Comparison of ENCODE assay signal across 30 cellular contexts in the genomic region with DNA sequence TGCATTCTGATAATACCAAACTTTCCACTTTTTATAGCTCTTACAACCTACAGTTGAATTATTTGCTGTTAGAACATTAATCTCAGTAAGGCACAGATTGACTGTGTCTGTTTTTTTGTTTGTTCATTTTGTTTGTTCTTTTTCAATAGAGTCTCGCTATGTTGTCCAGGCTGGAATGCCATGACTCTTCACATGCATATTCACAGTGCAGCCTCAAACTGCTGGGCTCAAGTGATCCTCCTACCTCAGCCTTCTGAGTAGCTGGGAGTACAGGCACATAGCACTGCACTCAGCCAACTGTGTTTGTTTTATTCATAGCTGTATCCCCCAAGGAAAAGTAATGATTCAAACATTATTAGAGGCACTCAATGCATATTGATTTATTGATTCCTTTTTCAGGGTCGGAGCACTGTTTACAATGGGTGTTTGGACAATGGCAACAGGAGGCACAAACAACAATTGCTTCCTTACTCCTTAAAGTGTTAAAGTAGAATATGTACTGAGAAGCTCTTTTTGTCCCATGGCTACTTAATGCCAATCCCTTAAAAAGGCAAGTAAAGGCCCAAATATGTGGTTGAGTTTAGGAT.
"Had no signal": no experiment of that assay in that cellular context is flagged by ENCODE, and none has a peak within 500 bp of the region (broad histone marks: within the 10 kb centered on the region; RNA-seq: fewer than 3 reads in every experiment).

No MANE protein-coding gene starts in this region.

- H3K36me3 ChIP-seq: brain microvascular endothelial cell, WERI-Rb-1 had no signal

- DNase-seq: activated CD4-positive, alpha-beta T cell treated with anti-CD3 and anti-CD28 coated beads, Interleukin-2, amount 10 ng/mL, durations not matched to agents 24 days and 14 days; activated CD4-positive, alpha-beta T cell treated with anti-CD3 and anti-CD28 coated beads, Interleukin-2, amount 50 U/mL, for 4 hours; activated CD8-positive, alpha-beta T cell treated with anti-CD3 and anti-CD28 coated beads, Interleukin-2, amount 10 ng/mL, durations not matched to agents 7 days and 5 days; activated gamma-delta T cell; activated naive CD4-positive, alpha-beta T cell treated with anti-CD3 and anti-CD28 coated beads for 36 hours; activated naive CD8-positive, alpha-beta T cell treated with anti-CD3 and anti-CD28 coated beads, Interleukin-2, amount 50 U/mL, for 24 hours; activated T-cell treated with anti-CD3 and anti-CD28 coated beads, Interleukin-2, amount 50 U/mL, for 24 hours; anterior cingulate cortex; brain microvascular endothelial cell; central memory CD4-positive, alpha-beta T cell; MM.1S; MV-4-11; NCI-H1092; NCI-H1436 treated with DMSO at 0.1 percent for 48 hours; NCI-H1694 treated with DMSO at 0.1 percent for 48 hours; NCI-H2029; NCI-H345; NCI-H524 treated with DMSO at 0.1 percent for 48 hours; PC-3; Peyer's patch; RPMI8226; SHP77 treated with DMSO at 0.1 percent for 48 hours; SK-N-SH; T-helper 1 cell; T1000; WERI-Rb-1 had no signal

- H3K9me3 ChIP-seq: Peyer's patch, SJSA1, SK-N-SH had no signal

- H3K4me3 Mint-ChIP-seq: activated CD4-positive, alpha-beta T cell treated with anti-CD3 and anti-CD28 coated beads, Interleukin-2, amount 10 ng/mL, durations not matched to agents 24 days and 14 days; activated CD8-positive, alpha-beta T cell treated with anti-CD3 and anti-CD28 coated beads, Interleukin-2, amount 10 ng/mL, durations not matched to agents 7 days and 5 days; activated naive CD4-positive, alpha-beta T cell treated with anti-CD3 and anti-CD28 coated beads for 36 hours; activated naive CD8-positive, alpha-beta T cell; activated naive CD8-positive, alpha-beta T cell treated with anti-CD3 and anti-CD28 coated beads, Interleukin-2, amount 50 U/mL, for 24 hours; activated T-cell treated with anti-CD3 and anti-CD28 coated beads, Interleukin-2, amount 50 U/mL, for 24 hours had no signal

- H3K27ac ChIP-seq: brain microvascular endothelial cell, KMS-11, Peyer's patch, SJSA1, WERI-Rb-1 had no signal

- H3K27me3 Mint-ChIP-seq: activated CD4-positive, alpha-beta T cell treated with anti-CD3 and anti-CD28 coated beads, Interleukin-2, amount 10 ng/mL, durations not matched to agents 24 days and 14 days; activated naive CD8-positive, alpha-beta T cell; activated naive CD8-positive, alpha-beta T cell treated with anti-CD3 and anti-CD28 coated beads, Interleukin-2, amount 50 U/mL, for 24 hours; activated T-cell treated with anti-CD3 and anti-CD28 coated beads, Interleukin-2, amount 50 U/mL, for 24 hours had no signal

- H3K4me1 ChIP-seq: Peyer's patch, SJSA1 had no signal

- H3K4me1 Mint-ChIP-seq: activated CD4-positive, alpha-beta T cell treated with anti-CD3 and anti-CD28 coated beads, Interleukin-2, amount 10 ng/mL, durations not matched to agents 24 days and 14 days; activated naive CD8-positive, alpha-beta T cell treated with anti-CD3 and anti-CD28 coated beads, Interleukin-2, amount 50 U/mL, for 24 hours had no signal

- H3K27ac Mint-ChIP-seq: activated CD4-positive, alpha-beta T cell treated with anti-CD3 and anti-CD28 coated beads, Interleukin-2, amount 10 ng/mL, durations not matched to agents 24 days and 14 days; activated CD8-positive, alpha-beta T cell treated with anti-CD3 and anti-CD28 coated beads, Interleukin-2, amount 10 ng/mL, durations not matched to agents 7 days and 5 days; activated naive CD4-positive, alpha-beta T cell treated with anti-CD3 and anti-CD28 coated beads for 36 hours; activated naive CD8-positive, alpha-beta T cell; activated naive CD8-positive, alpha-beta T cell treated with anti-CD3 and anti-CD28 coated beads, Interleukin-2, amount 50 U/mL, for 24 hours; activated T-cell treated with anti-CD3 and anti-CD28 coated beads, Interleukin-2, amount 50 U/mL, for 24 hours; activated T-helper 2 cell treated with anti-CD3 and anti-CD28 coated beads, Interferon-gamma antibody, Interleukin-2, Interleukin-4, amounts not matched to agents 10 μg/mL and 5 μg/mL and 100 μg/mL, durations not matched to agents 14 hours and 24 hours and 36 hours had no signal

- H3K9me3 Mint-ChIP-seq: activated CD4-positive, alpha-beta T cell treated with anti-CD3 and anti-CD28 coated beads, Interleukin-2, amount 10 ng/mL, durations not matched to agents 24 days and 14 days; activated naive CD4-positive, alpha-beta T cell treated with anti-CD3 and anti-CD28 coated beads for 36 hours; activated naive CD8-positive, alpha-beta T cell treated with anti-CD3 and anti-CD28 coated beads, Interleukin-2, amount 50 U/mL, for 24 hours; activated T-cell treated with anti-CD3 and anti-CD28 coated beads, Interleukin-2, amount 50 U/mL, for 24 hours; activated T-helper 2 cell treated with anti-CD3 and anti-CD28 coated beads, Interferon-gamma antibody, Interleukin-2, Interleukin-4, amounts not matched to agents 10 μg/mL and 5 μg/mL and 100 μg/mL, durations not matched to agents 14 hours and 24 hours and 36 hours had no signal

- ATAC-seq: activated CD8-positive, alpha-beta T cell treated with anti-CD3 and anti-CD28 coated beads, Interleukin-2, amount 10 ng/mL, durations not matched to agents 7 days and 5 days; activated naive CD8-positive, alpha-beta T cell treated with anti-CD3 and anti-CD28 coated beads, Interleukin-2, amount 50 U/mL, for 24 hours; PC-3 had no signal

- H3K27me3 ChIP-seq: brain microvascular endothelial cell, Peyer's patch, SJSA1 had no signal

- H3K4me3 ChIP-seq: Peyer's patch, SJSA1 had no signal
